Comparison of ENCODE assay signal across 1 cellular context in genomic region chr15:70242962-70243685, GRCh38.
TF ChIP-seq lines count a peak whose summit lies in the region.

No MANE protein-coding gene starts in this region.

TF ChIP-seq in IMR-90, 13 proteins besides CTCF, POLR2A, EP300 and RAD21:
- TF ChIP-seq SMC3 (IDR thresholded peaks at IDR 0.05; ENCODE audit: low read depth, low read length) (no peak), RCOR1 (IDR thresholded peaks at IDR 0.05; ENCODE audit: insufficient replicate concordance, low read length) (no peak), CEBPB (IDR thresholded peaks at IDR 0.05; ENCODE audit: low read depth, low read length) (no peak)
TF ChIP-seq in IMR-90: peak in this region for 0.
